In genomic region chr4:89894654-89895652, GRCh38 we compare ENCODE assay signal across 2 cellular contexts.
TF ChIP-seq lines count a peak whose summit lies in the region.

Gene MMRN1 (plus strand): TSS chr4:89894854. CDS start chr4:89894972, 118 bp downstream.

TF ChIP-seq in liver, 16 proteins besides CTCF, POLR2A, EP300 and RAD21 (continued from another document):
- TF ChIP-seq, protein P1, sequence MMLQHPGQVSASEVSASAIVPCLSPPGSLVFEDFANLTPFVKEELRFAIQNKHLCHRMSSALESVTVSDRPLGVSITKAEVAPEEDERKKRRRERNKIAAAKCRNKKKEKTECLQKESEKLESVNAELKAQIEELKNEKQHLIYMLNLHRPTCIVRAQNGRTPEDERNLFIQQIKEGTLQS (IDR thresholded peaks at IDR 0.05): no peak

TF ChIP-seq in SK-N-SH treated with all-trans-retinoic acid at 6 μM for 48 hours, 23 proteins besides CTCF, POLR2A, EP300 and RAD21 (continued from another document):
- TF ChIP-seq, protein P2, sequence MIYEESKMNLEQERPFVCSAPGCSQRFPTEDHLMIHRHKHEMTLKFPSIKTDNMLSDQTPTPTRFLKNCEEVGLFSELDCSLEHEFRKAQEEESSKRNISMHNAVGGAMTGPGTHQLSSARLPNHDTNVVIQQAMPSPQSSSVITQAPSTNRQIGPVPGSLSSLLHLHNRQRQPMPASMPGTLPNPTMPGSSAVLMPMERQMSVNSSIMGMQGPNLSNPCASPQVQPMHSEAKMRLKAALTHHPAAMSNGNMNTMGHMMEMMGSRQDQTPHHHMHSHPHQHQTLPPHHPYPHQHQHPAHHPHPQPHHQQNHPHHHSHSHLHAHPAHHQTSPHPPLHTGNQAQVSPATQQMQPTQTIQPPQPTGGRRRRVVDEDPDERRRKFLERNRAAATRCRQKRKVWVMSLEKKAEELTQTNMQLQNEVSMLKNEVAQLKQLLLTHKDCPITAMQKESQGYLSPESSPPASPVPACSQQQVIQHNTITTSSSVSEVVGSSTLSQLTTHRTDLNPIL (CRISPR knock-in tag; IDR thresholded peaks at IDR 0.05; ENCODE audit: low read depth): no peak
- TF ChIP-seq CSRNP3 (CRISPR knock-in tag; IDR thresholded peaks at IDR 0.05) (no peak), PPARA (CRISPR knock-in tag; IDR thresholded peaks at IDR 0.05; ENCODE audit: borderline replicate concordance) (no peak), CSDC2 (CRISPR knock-in tag; IDR thresholded peaks at IDR 0.05) (no peak)
